ENCODE assay signal across 1 cellular context in genomic region chr19:33241530-33242101, GRCh38.
TF ChIP-seq lines count a peak whose summit lies in the region.

No MANE protein-coding gene starts in this region.

TF ChIP-seq in HepG2, 621 proteins besides CTCF, POLR2A, EP300 and RAD21 (continued from another document and continues in another):
- 0 out of 2 replicates have a peak, but pooled peaks have one; percentile 13 for TF ChIP-seq ARID5B (CRISPR knock-in tag; IDR thresholded peaks at IDR 0.05)
- 0 out of 2 replicates have a peak, but pooled peaks have one; percentile 14 for TF ChIP-seq TARDBP (CRISPR knock-in tag; IDR thresholded peaks at IDR 0.05)
- no peak for TF ChIP-seq ZNF292 (CRISPR knock-in tag; IDR thresholded peaks at IDR 0.05; ENCODE audit: borderline replicate concordance, low read depth)
- no peak for TF ChIP-seq U2AF1 (optimal IDR thresholded peaks at IDR 0.05; ENCODE audit: low read depth, low read length)
- TF ChIP-seq, protein P1, sequence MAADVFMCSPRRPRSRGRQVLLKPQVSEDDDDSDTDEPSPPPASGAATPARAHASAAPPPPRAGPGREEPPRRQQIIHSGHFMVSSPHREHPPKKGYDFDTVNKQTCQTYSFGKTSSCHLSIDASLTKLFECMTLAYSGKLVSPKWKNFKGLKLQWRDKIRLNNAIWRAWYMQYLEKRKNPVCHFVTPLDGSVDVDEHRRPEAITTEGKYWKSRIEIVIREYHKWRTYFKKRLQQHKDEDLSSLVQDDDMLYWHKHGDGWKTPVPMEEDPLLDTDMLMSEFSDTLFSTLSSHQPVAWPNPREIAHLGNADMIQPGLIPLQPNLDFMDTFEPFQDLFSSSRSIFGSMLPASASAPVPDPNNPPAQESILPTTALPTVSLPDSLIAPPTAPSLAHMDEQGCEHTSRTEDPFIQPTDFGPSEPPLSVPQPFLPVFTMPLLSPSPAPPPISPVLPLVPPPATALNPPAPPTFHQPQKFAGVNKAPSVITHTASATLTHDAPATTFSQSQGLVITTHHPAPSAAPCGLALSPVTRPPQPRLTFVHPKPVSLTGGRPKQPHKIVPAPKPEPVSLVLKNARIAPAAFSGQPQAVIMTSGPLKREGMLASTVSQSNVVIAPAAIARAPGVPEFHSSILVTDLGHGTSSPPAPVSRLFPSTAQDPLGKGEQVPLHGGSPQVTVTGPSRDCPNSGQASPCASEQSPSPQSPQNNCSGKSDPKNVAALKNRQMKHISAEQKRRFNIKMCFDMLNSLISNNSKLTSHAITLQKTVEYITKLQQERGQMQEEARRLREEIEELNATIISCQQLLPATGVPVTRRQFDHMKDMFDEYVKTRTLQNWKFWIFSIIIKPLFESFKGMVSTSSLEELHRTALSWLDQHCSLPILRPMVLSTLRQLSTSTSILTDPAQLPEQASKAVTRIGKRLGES (CRISPR knock-in tag; IDR thresholded peaks at IDR 0.05; ENCODE audit: borderline replicate concordance): no peak
- TF ChIP-seq ZNF33B (CRISPR knock-in tag; IDR thresholded peaks at IDR 0.05): no peak
- TF ChIP-seq, protein P2, sequence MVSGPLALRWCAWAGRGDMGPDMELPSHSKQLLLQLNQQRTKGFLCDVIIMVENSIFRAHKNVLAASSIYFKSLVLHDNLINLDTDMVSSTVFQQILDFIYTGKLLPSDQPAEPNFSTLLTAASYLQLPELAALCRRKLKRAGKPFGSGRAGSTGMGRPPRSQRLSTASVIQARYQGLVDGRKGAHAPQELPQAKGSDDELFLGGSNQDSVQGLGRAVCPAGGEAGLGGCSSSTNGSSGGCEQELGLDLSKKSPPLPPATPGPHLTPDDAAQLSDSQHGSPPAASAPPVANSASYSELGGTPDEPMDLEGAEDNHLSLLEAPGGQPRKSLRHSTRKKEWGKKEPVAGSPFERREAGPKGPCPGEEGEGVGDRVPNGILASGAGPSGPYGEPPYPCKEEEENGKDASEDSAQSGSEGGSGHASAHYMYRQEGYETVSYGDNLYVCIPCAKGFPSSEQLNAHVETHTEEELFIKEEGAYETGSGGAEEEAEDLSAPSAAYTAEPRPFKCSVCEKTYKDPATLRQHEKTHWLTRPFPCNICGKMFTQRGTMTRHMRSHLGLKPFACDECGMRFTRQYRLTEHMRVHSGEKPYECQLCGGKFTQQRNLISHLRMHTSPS (CRISPR knock-in tag; IDR thresholded peaks at IDR 0.05; ENCODE audit: low read depth): peak; percentile 71; the same call in 1 of the 2 replicates
- no peak for TF ChIP-seq BRCA1 (CRISPR knock-in tag; IDR thresholded peaks at IDR 0.05)
- TF ChIP-seq MTF1 (CRISPR knock-in tag; IDR thresholded peaks at IDR 0.05): no peak
- TF ChIP-seq HNF1B (CRISPR knock-in tag; IDR thresholded peaks at IDR 0.05): peak; percentile 29; the same call in 1 of the 2 replicates
- no peak for TF ChIP-seq ZNF567 (CRISPR knock-in tag; IDR thresholded peaks at IDR 0.05; ENCODE audit: borderline replicate concordance)
- TF ChIP-seq HDAC6 (IDR thresholded peaks at IDR 0.05; ENCODE audit: low read depth, low read length): no peak
- no peak for TF ChIP-seq POLR2AphosphoS5 (IDR thresholded peaks at IDR 0.05; ENCODE audit: low read depth, low read length)
- no peak for TF ChIP-seq THYN1 (CRISPR knock-in tag; IDR thresholded peaks at IDR 0.05; ENCODE audit: borderline replicate concordance, low read depth)
- TF ChIP-seq STAG1 (CRISPR knock-in tag; IDR thresholded peaks at IDR 0.05): peak; percentile 97
- TF ChIP-seq SIN3A (IDR thresholded peaks at IDR 0.05; ENCODE audit: borderline replicate concordance, low read depth, low read length): no peak
- TF ChIP-seq ZNF530 (CRISPR knock-in tag; IDR thresholded peaks at IDR 0.05; ENCODE audit: low read depth): no peak
- TF ChIP-seq ZNF205 (CRISPR knock-in tag; IDR thresholded peaks at IDR 0.05): no peak
- TF ChIP-seq KDM5A (IDR thresholded peaks at IDR 0.05; ENCODE audit: borderline replicate concordance, low read length): 0 out of 2 replicates have a peak, but pooled peaks have one; percentile 41
- TF ChIP-seq PHF5A (CRISPR knock-in tag; IDR thresholded peaks at IDR 0.05; ENCODE audit: low read depth, unreplicated experiment): no peak
- TF ChIP-seq ZNF224 (CRISPR knock-in tag; IDR thresholded peaks at IDR 0.05): 0 out of 2 replicates have a peak, but pooled peaks have one; percentile 43
- no peak for TF ChIP-seq KDM1A (CRISPR knock-in tag; IDR thresholded peaks at IDR 0.05)
- peak; percentile 18; the same call in 1 of the 2 replicates for TF ChIP-seq ZNF770 (CRISPR knock-in tag; IDR thresholded peaks at IDR 0.05)
- TF ChIP-seq, protein P3, sequence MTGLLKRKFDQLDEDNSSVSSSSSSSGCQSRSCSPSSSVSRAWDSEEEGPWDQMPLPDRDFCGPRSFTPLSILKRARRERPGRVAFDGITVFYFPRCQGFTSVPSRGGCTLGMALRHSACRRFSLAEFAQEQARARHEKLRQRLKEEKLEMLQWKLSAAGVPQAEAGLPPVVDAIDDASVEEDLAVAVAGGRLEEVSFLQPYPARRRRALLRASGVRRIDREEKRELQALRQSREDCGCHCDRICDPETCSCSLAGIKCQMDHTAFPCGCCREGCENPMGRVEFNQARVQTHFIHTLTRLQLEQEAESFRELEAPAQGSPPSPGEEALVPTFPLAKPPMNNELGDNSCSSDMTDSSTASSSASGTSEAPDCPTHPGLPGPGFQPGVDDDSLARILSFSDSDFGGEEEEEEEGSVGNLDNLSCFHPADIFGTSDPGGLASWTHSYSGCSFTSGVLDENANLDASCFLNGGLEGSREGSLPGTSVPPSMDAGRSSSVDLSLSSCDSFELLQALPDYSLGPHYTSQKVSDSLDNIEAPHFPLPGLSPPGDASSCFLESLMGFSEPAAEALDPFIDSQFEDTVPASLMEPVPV (CRISPR knock-in tag; IDR thresholded peaks at IDR 0.05): 0 out of 2 replicates have a peak, but pooled peaks have one; percentile 27
- TF ChIP-seq ZNF883 (CRISPR knock-in tag; IDR thresholded peaks at IDR 0.05; ENCODE audit: not compliant biosample characterization): peak; percentile 4
- TF ChIP-seq ZMYM4 (CRISPR knock-in tag; IDR thresholded peaks at IDR 0.05): no peak
- 0 out of 2 replicates have a peak, but pooled peaks have one; percentile 15 for TF ChIP-seq ZIK1 (CRISPR knock-in tag; IDR thresholded peaks at IDR 0.05; ENCODE audit: borderline replicate concordance, low read depth)
- TF ChIP-seq ZNF784 (CRISPR knock-in tag; IDR thresholded peaks at IDR 0.05; ENCODE audit: borderline replicate concordance): peak; percentile 50; the same call in 1 of the 2 replicates
- TF ChIP-seq ZNF33A (CRISPR knock-in tag; IDR thresholded peaks at IDR 0.05; ENCODE audit: borderline replicate concordance): no peak
- no peak for TF ChIP-seq SYNCRIP (IDR thresholded peaks at IDR 0.05; ENCODE audit: insufficient read depth, low read depth, low read length)
- no peak for TF ChIP-seq REL (CRISPR knock-in tag; conservative IDR thresholded peaks at IDR 0.05)
- no peak for TF ChIP-seq IRF2 (CRISPR knock-in tag; IDR thresholded peaks at IDR 0.05)
- peak; percentile 57 for TF ChIP-seq ZFX (CRISPR knock-in tag; IDR thresholded peaks at IDR 0.05; ENCODE audit: low read depth)
- no peak for TF ChIP-seq HIVEP1 (CRISPR knock-in tag; IDR thresholded peaks at IDR 0.05)
- no peak for TF ChIP-seq MAZ (IDR thresholded peaks at IDR 0.05; ENCODE audit: borderline replicate concordance, low read depth, low read length)
- peak; percentile 66; the same call in 1 of the 2 replicates for TF ChIP-seq MAZ (CRISPR knock-in tag; IDR thresholded peaks at IDR 0.05; ENCODE audit: low read depth)
- TF ChIP-seq ZNF414 (CRISPR knock-in tag; IDR thresholded peaks at IDR 0.05): peak; percentile 62; the same call in 1 of the 2 replicates
- no peak for TF ChIP-seq PRDM15 (CRISPR knock-in tag; IDR thresholded peaks at IDR 0.05)
- no peak for TF ChIP-seq ZNF782 (CRISPR knock-in tag; IDR thresholded peaks at IDR 0.05; ENCODE audit: borderline replicate concordance)
